ENCODE assay signal across 8 cellular contexts in genomic region chr6:18262812-18263560, GRCh38. TPM values are rescaled to one million over a fixed set of nuclear protein-coding genes. Genes with fewer than 3 reads are reported as not detected.
A peak's percentile ranks its signal among the peaks of the same experiment; 100 is the strongest.
DNase-seq lines count a peak whose midpoint lies in the region; ATAC-seq and TF ChIP-seq lines count a peak whose summit lies in the region.

No MANE protein-coding gene starts in this region.

- H3K27me3 Mint-ChIP-seq in activated naive CD8-positive, alpha-beta T cell treated with anti-CD3 and anti-CD28 coated beads, Interleukin-2, amount 50 U/mL, for 24 hours: no peaks in the 10 kb centered on the region

- no peaks in the 10 kb centered on the region for H3K9me3 Mint-ChIP-seq in activated naive CD8-positive, alpha-beta T cell treated with anti-CD3 and anti-CD28 coated beads, Interleukin-2, amount 50 U/mL, for 24 hours

- peaks cover 0 to 25% (median under 1%) of the 10 kb centered on the region in 9 donors for H3K36me3 ChIP-seq in heart right ventricle
- H3K36me3 ChIP-seq in kidney epithelial cell (ENCODE audit: control insufficient read depth, insufficient read depth, low read length): no peaks in the 10 kb centered on the region

- H3K4me1 ChIP-seq in heart right ventricle: peaks cover 0 to 52% (median 38%) of the 10 kb centered on the region in 9 donors

- H3K4me3 ChIP-seq in heart right ventricle: peak overlapping the region; percentile 74 to 95 (median 90)
- H3K4me3 ChIP-seq in kidney epithelial cell (ENCODE audit: low read depth, low read length): peak overlapping the region; percentile 80

- H3K27ac ChIP-seq in heart right ventricle: peak overlapping the region in 7 of 10 donors; percentile 89 to 98 (median 96)

- no peak for TF ChIP-seq CTCF in heart right ventricle (IDR thresholded peaks at IDR 0.05)
- no peak for TF ChIP-seq CTCF in kidney epithelial cell (IDR thresholded peaks at IDR 0.05; ENCODE audit: insufficient read depth, low read length, poor library complexity, severe bottlenecking)

- no peaks in the 10 kb centered on the region for H3K27me3 ChIP-seq in heart right ventricle
- H3K27me3 ChIP-seq in kidney epithelial cell (ENCODE audit: control insufficient read depth, insufficient read depth, low read length): no peaks in the 10 kb centered on the region

- DNase-seq in heart right ventricle: no peak
- DNase-seq in Right ventricle myocardium superior: no peak
- DNase-seq in NCI-H748 (lab: John Stamatoyannopoulos, UW; ENCODE audit: unreplicated experiment): peak; percentile 50
- DNase-seq in activated naive CD8-positive, alpha-beta T cell treated with anti-CD3 and anti-CD28 coated beads, Interleukin-2, amount 50 U/mL, for 24 hours: peak; percentile 40
- no peak for DNase-seq in kidney epithelial cell (ENCODE audit: low read depth)
- DNase-seq in stimulated activated CD4-positive, alpha-beta T cell treated with anti-CD3 and anti-CD28 coated beads, TNF-alpha, amount 100 ng/mL, for 24 hours (ENCODE audit: low read depth in 3 of 3): peak in 2 of 3 experiments; percentile 35 to 37
- no peak for DNase-seq in SHP77 (lab: John Stamatoyannopoulos, UW)

- peaks cover 60% of the 10 kb centered on the region for H3K36me3 Mint-ChIP-seq in activated naive CD8-positive, alpha-beta T cell treated with anti-CD3 and anti-CD28 coated beads, Interleukin-2, amount 50 U/mL, for 24 hours (ENCODE audit: low read depth)

- intact Hi-C loops in heart right ventricle (cut with DNase I): loop anchor here in 6 of 10 donors (5.0 to 10.0 kb wide), 6 partner anchors 51 to 1949 kb away; partner anchors contain the start of genes KDM1B (in 4 of the 6), TPMT (in 4 of the 6), KIF13A (in 1 of the 6) and MBOAT1 (in 1 of the 6)
- intact Hi-C loops in Right ventricle myocardium superior (cut with DNase I): no loop called here

- ATAC-seq in heart right ventricle (no peak), Right ventricle myocardium superior (ENCODE audit: poor library complexity) (no peak), HG02840 (IDR thresholded peaks at IDR 0.05; ENCODE audit: low FRiP score, unreplicated experiment) (peak; percentile 63)
- peak; percentile 60 for ATAC-seq in activated naive CD8-positive, alpha-beta T cell treated with anti-CD3 and anti-CD28 coated beads, Interleukin-2, amount 50 U/mL, for 24 hours

- peak overlapping the region; percentile 97 for H3K4me3 Mint-ChIP-seq in activated naive CD8-positive, alpha-beta T cell treated with anti-CD3 and anti-CD28 coated beads, Interleukin-2, amount 50 U/mL, for 24 hours

- H3K9me3 ChIP-seq in heart right ventricle: no peaks in the 10 kb centered on the region

- peaks cover 54% of the 10 kb centered on the region for H3K4me1 Mint-ChIP-seq in activated naive CD8-positive, alpha-beta T cell treated with anti-CD3 and anti-CD28 coated beads, Interleukin-2, amount 50 U/mL, for 24 hours

- H3K27ac Mint-ChIP-seq in activated naive CD8-positive, alpha-beta T cell treated with anti-CD3 and anti-CD28 coated beads, Interleukin-2, amount 50 U/mL, for 24 hours: peak overlapping the region; percentile 98

- 7 to 9% methylated on average over 18 of the region's 18 CpGs for WGBS in heart right ventricle, 2 donors

RNA-seq across cellular contexts. Expression of gene DEK, which starts 1.3 kb away (rescaled TPM):
- total RNA-seq in heart right ventricle: 10 to 100 TPM; 38.6 to 78.3 (median 55.6) TPM
- polyA plus RNA-seq in heart right ventricle: 10 to 100 TPM; 23.0 to 27.0 TPM
- 63.0 TPM for total RNA-seq in Right ventricle myocardium superior
- total RNA-seq in kidney epithelial cell: 65.9 and 89.4 TPM in 2 replicates

Comparison
In these comparisons a context has a peak if more than half of its experiments do, and no peak if none do; other contexts are left out.
1. ATAC-seq: peak in HG02840 (single experiment) and activated naive CD8-positive, alpha-beta T cell treated with anti-CD3 and anti-CD28 coated beads, Interleukin-2, amount 50 U/mL, for 24 hours (single experiment); none in heart right ventricle (0 of 8) and Right ventricle myocardium superior (single experiment).
2. DNase-seq: peak in NCI-H748 (single experiment), activated naive CD8-positive, alpha-beta T cell treated with anti-CD3 and anti-CD28 coated beads, Interleukin-2, amount 50 U/mL, for 24 hours (single experiment) and stimulated activated CD4-positive, alpha-beta T cell treated with anti-CD3 and anti-CD28 coated beads, TNF-alpha, amount 100 ng/mL, for 24 hours (2 of 3); none in heart right ventricle (0 of 2), Right ventricle myocardium superior (single experiment), kidney epithelial cell (single experiment) and SHP77 (0 of 2).